30 cellular contexts compared by ENCODE assay signal in genomic region chr12:40632933-40633332, GRCh38. TPM values are rescaled to one million over a fixed set of nuclear protein-coding genes. Genes with fewer than 3 reads are reported as not detected.
"Had no signal": no experiment of that assay in that cellular context is flagged by ENCODE, and none has a peak within 500 bp of the region (broad histone marks: within the 10 kb centered on the region; RNA-seq: fewer than 3 reads in every experiment).

No MANE protein-coding gene starts in this region.

- H3K9me3 ChIP-seq: adrenal gland, body of pancreas, esophagus muscularis mucosa, gastrocnemius medialis, heart left ventricle had no signal

- H3K27me3 ChIP-seq: adrenal gland, body of pancreas, esophagus muscularis mucosa, foreskin keratinocyte, gastrocnemius medialis, heart left ventricle had no signal

- H3K4me3 ChIP-seq: adrenal gland, body of pancreas, esophagus muscularis mucosa, gastrocnemius medialis, heart left ventricle had no signal

- H3K27ac ChIP-seq: adrenal gland, body of pancreas, esophagus muscularis mucosa, foreskin keratinocyte, gastrocnemius medialis, heart left ventricle had no signal

- FAIRE-seq: colon had no signal

- DNase-seq: activated CD4-positive, alpha-beta memory T cell treated with anti-CD3 and anti-CD28 coated beads, Interleukin-2, amount 10 ng/mL, durations not matched to agents 7 days and 5 days; activated CD4-positive, alpha-beta T cell treated with anti-CD3 and anti-CD28 coated beads for 4 hours; activated CD4-positive, alpha-beta T cell treated with anti-CD3 and anti-CD28 coated beads, Interleukin-2, amount 10 ng/mL, durations not matched to agents 7 days and 5 days; activated CD4-positive, alpha-beta T cell treated with anti-CD3 and anti-CD28 coated beads, Interleukin-2, amount 50 U/mL, for 4 hours; activated CD4-positive, CD25-positive, alpha-beta regulatory T cell; activated CD4-positive, CD25-positive, alpha-beta regulatory T cell treated with anti-CD3 and anti-CD28 coated beads, Interleukin-2, amount 50 U/mL, for 72 hours; activated effector memory CD4-positive, alpha-beta T cell treated with Interleukin-2 at 50 U/mL for 16 hours; activated gamma-delta T cell treated with Interleukin-2 at 50 U/mL for 16 hours; activated naive CD4-positive, alpha-beta T cell treated with anti-CD3 and anti-CD28 coated beads, Interleukin-2, amount 50 U/mL, for 16 hours; activated naive CD4-positive, alpha-beta T cell treated with Interleukin-2 at 50 U/mL for 16 hours; activated T-cell treated with anti-CD3 and anti-CD28 coated beads, Interleukin-2, amount 50 U/mL, for 4 hours; adrenal gland; amygdala; aorta; body of pancreas; caudate nucleus; cortex of kidney; dermis blood vessel endothelial cell; effector CD4-positive, alpha-beta T cell; effector memory CD8-positive, alpha-beta T cell; erythroblast; foreskin keratinocyte; gastrocnemius medialis; glutamatergic neuron; heart left ventricle; T-helper 2 cell had no signal

- H3K4me1 ChIP-seq: adrenal gland, body of pancreas, esophagus muscularis mucosa, foreskin keratinocyte, gastrocnemius medialis, heart left ventricle had no signal

- H3K36me3 ChIP-seq: adrenal gland, esophagus muscularis mucosa, gastrocnemius medialis, heart left ventricle had no signal

- ATAC-seq: activated T-cell treated with anti-CD3 and anti-CD28 coated beads, Interleukin-2, amount 50 U/mL, for 4 hours; activated T-helper 17 cell treated with anti-CD3 and anti-CD28 coated beads, Interleukin-2, amount 50 U/mL, for 72 hours; body of pancreas; effector memory CD8-positive, alpha-beta T cell; gastrocnemius medialis; heart left ventricle had no signal

RNA-seq across cellular contexts. Expression of gene CNTN1, which starts 59.3 kb away (rescaled TPM):
- total RNA-seq: activated CD4-positive, alpha-beta memory T cell treated with anti-CD3 and anti-CD28 coated beads, Interleukin-2, amount 10 ng/mL, durations not matched to agents 7 days and 5 days; activated CD4-positive, alpha-beta T cell treated with anti-CD3 and anti-CD28 coated beads, Interleukin-2, amount 10 ng/mL, durations not matched to agents 7 days and 5 days; activated T-cell treated with anti-CD3 and anti-CD28 coated beads, Interleukin-2, amount 50 U/mL, for 4 hours; activated T-helper 17 cell treated with anti-CD3 and anti-CD28 coated beads, Interleukin-2, amount 50 U/mL, for 72 hours; T-helper 1 cell treated with Interleukin-12 subunit alpha and Interleukin-12 subunit beta and Interleukin-4 antibody, amounts not matched to agents 30 ng/mL and 1 ng/mL, for 36 hours had no signal
